In the genomic region with DNA sequence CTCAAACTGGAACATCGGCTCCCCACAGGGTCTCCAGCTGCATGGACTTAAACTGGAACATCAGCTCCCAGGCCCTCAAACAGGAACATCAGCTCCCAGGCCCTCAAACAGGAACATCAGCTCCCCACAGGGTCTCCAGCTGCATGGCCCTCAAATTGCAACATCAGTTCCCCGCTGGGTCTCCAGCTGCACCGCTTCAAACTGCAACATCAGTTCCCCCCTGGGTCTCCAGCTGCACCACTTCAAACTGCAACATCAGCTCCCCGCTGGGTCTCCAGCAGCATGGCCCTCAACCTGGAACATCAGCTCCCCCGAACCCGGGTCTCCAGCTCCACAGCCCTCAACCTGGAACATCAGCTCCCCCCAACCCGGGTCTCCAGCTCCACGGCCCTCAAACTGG, we compare ENCODE assay signal across 16 cellular contexts.
DNase-seq lines count a peak whose midpoint lies in the region; ATAC-seq and TF ChIP-seq lines count a peak whose summit lies in the region.
"Had no signal": no experiment of that assay in that cellular context is flagged by ENCODE, and none has a peak within 500 bp of the region (broad histone marks: within the 10 kb centered on the region; RNA-seq: fewer than 3 reads in every experiment).

No MANE protein-coding gene starts in this region.

- POLR2A ChIA-PET in activated CD8-positive, alpha-beta T cell treated with anti-CD3 and anti-CD28 coated beads, Interleukin-2, amount 10 ng/mL, durations not matched to agents 7 days and 5 days (lab: Charles Lee): interaction anchor here (0.7 kb wide), 1 partner anchor 27 kb away, joined by 3 read pairs; no protein-coding TSS in a partner anchor

- H3K4me3 Mint-ChIP-seq in activated CD8-positive, alpha-beta T cell treated with anti-CD3 and anti-CD28 coated beads, Interleukin-2, amount 10 ng/mL, durations not matched to agents 7 days and 5 days: no peak overlapping the region
- H3K4me3 Mint-ChIP-seq: CD4-positive, CD25-positive, alpha-beta regulatory T cell had no signal

- peak overlapping the region; percentile 1 to 58 (median 45); a peak in 20 of 22 replicates for H3K4me2 ChIP-seq in BLaER1 treated with 17β-estradiol and CSF1 and Interleukin-3, amounts not matched to agents 10 nM and 100 nM
- H3K4me2 ChIP-seq: A549 had no signal

- no peak overlapping the region for H3K27ac Mint-ChIP-seq in activated CD8-positive, alpha-beta T cell treated with anti-CD3 and anti-CD28 coated beads, Interleukin-2, amount 10 ng/mL, durations not matched to agents 7 days and 5 days
- H3K27ac Mint-ChIP-seq: CD4-positive, CD25-positive, alpha-beta regulatory T cell had no signal

- peaks cover 23% of the 10 kb centered on the region for H3K27me3 Mint-ChIP-seq in activated CD8-positive, alpha-beta T cell treated with anti-CD3 and anti-CD28 coated beads, Interleukin-2, amount 10 ng/mL, durations not matched to agents 7 days and 5 days (ENCODE audit: low read depth)

- H3K36me3 ChIP-seq in BLaER1 treated with 17β-estradiol and CSF1 and Interleukin-3, amounts not matched to agents 10 nM and 100 nM: no peaks in the 10 kb centered on the region; a peak in 1 of 22 replicates

- no peaks in the 10 kb centered on the region for H3K4me1 Mint-ChIP-seq in activated CD8-positive, alpha-beta T cell treated with anti-CD3 and anti-CD28 coated beads, Interleukin-2, amount 10 ng/mL, durations not matched to agents 7 days and 5 days (ENCODE audit: low read depth)
- H3K4me1 Mint-ChIP-seq: CD4-positive, CD25-positive, alpha-beta regulatory T cell had no signal

- peak overlapping the region in 5 of 11 experiments; percentile 14 to 76 (median 70); a peak in 7 of 22 replicates for H3K27ac ChIP-seq in BLaER1 treated with 17β-estradiol and CSF1 and Interleukin-3, amounts not matched to agents 10 nM and 100 nM
- H3K27ac ChIP-seq: A549 had no signal

- intact Hi-C loops in posterior vena cava (cut with DNase I): no loop called here

- no peaks in the 10 kb centered on the region for H4K20me1 ChIP-seq in BLaER1 treated with 17β-estradiol and CSF1 and Interleukin-3, amounts not matched to agents 10 nM and 100 nM

- DNase-seq in NB4 (ENCODE audit: low read depth) (peak; percentile 82), islet precursor cell (peak; percentile 22), posterior vena cava (ENCODE audit: low spot score) (peak; percentile 64), NCI-H1105 (lab: John Stamatoyannopoulos, UW) (no peak), activated gamma-delta T cell treated with Interleukin-2 at 50 U/mL for 16 hours (no peak)
- no peak for DNase-seq in activated CD8-positive, alpha-beta T cell treated with anti-CD3 and anti-CD28 coated beads, Interleukin-2, amount 10 ng/mL, durations not matched to agents 7 days and 5 days
- DNase-seq: Calu3; CD4-positive, CD25-positive, alpha-beta regulatory T cell; DMS 273 treated with DMSO at 0.1 percent for 48 hours; DMS79 had no signal

- H3K4me3 ChIP-seq in BLaER1 treated with 17β-estradiol and CSF1 and Interleukin-3, amounts not matched to agents 10 nM and 100 nM: peak overlapping the region in 3 of 10 experiments; percentile 0 to 36 (median 21); a peak in 5 of 20 replicates
- H3K4me3 ChIP-seq in NB4 (ENCODE audit: low read depth, low read length): no peak overlapping the region
- H3K4me3 ChIP-seq: A549, GM12878, K562 had no signal

- no peak for TF ChIP-seq POLR2A in NB4 (IDR thresholded peaks at IDR 0.05; ENCODE audit: extremely low read depth, insufficient read length)

- no peaks in the 10 kb centered on the region; a peak in 1 of 22 replicates for H3K27me3 ChIP-seq in BLaER1 treated with 17β-estradiol and CSF1 and Interleukin-3, amounts not matched to agents 10 nM and 100 nM

- H3K9me3 ChIP-seq in BLaER1 treated with 17β-estradiol and CSF1 and Interleukin-3, amounts not matched to agents 10 nM and 100 nM (replicated peaks in 1 of 11): peaks cover 17 to 71% (median 56%) of the 10 kb centered on the region in 11 experiments
- H3K9me3 ChIP-seq: A549 had no signal

- no peak for TF ChIP-seq CTCF in NB4 (IDR thresholded peaks at IDR 0.05; ENCODE audit: low read depth, low read length)

- CTCF ChIA-PET in activated CD8-positive, alpha-beta T cell treated with anti-CD3 and anti-CD28 coated beads, Interleukin-2, amount 10 ng/mL, durations not matched to agents 7 days and 5 days (lab: Charles Lee): interaction anchor here (0.6 kb wide), 1 partner anchor 1036 kb away, joined by 4 read pairs; no protein-coding TSS in a partner anchor

- H3K36me3 Mint-ChIP-seq in activated CD8-positive, alpha-beta T cell treated with anti-CD3 and anti-CD28 coated beads, Interleukin-2, amount 10 ng/mL, durations not matched to agents 7 days and 5 days (ENCODE audit: low read depth): no peaks in the 10 kb centered on the region
- H3K36me3 Mint-ChIP-seq: CD4-positive, CD25-positive, alpha-beta regulatory T cell had no signal

- ATAC-seq in activated CD8-positive, alpha-beta T cell treated with anti-CD3 and anti-CD28 coated beads, Interleukin-2, amount 10 ng/mL, durations not matched to agents 7 days and 5 days: no peak
- ATAC-seq in GM19467 (IDR thresholded peaks at IDR 0.05; ENCODE audit: unreplicated experiment): no peak
- ATAC-seq: A549, GM12878, HCT116, K562 had no signal

- peaks cover 9 to 32% (median 23%) of the 10 kb centered on the region in 10 experiments; a peak in 19 of 20 replicates for H3K4me1 ChIP-seq in BLaER1 treated with 17β-estradiol and CSF1 and Interleukin-3, amounts not matched to agents 10 nM and 100 nM
- H3K4me1 ChIP-seq: A549 had no signal

- H3K9ac ChIP-seq in BLaER1 treated with 17β-estradiol and CSF1 and Interleukin-3, amounts not matched to agents 10 nM and 100 nM: no peak overlapping the region

- H3K9me3 Mint-ChIP-seq in activated CD8-positive, alpha-beta T cell treated with anti-CD3 and anti-CD28 coated beads, Interleukin-2, amount 10 ng/mL, durations not matched to agents 7 days and 5 days (ENCODE audit: insufficient read depth): no peaks in the 10 kb centered on the region
- H3K9me3 Mint-ChIP-seq: CD4-positive, CD25-positive, alpha-beta regulatory T cell had no signal

Comparison
In these comparisons a context has a peak if more than half of its experiments do, and no peak if none do; other contexts are left out.
1. DNase-seq: peak in NB4 (single experiment), islet precursor cell (single experiment) and posterior vena cava (single experiment); none in activated CD8-positive, alpha-beta T cell treated with anti-CD3 and anti-CD28 coated beads, Interleukin-2, amount 10 ng/mL, durations not matched to agents 7 days and 5 days (single experiment), NCI-H1105 (single experiment) and activated gamma-delta T cell treated with Interleukin-2 at 50 U/mL for 16 hours (single experiment).